14 cellular contexts compared by ENCODE assay signal in genomic region chr10:67815571-67816059, GRCh38. TPM values are rescaled to one million over a fixed set of nuclear protein-coding genes. Genes with fewer than 3 reads are reported as not detected.
A peak's percentile ranks its signal among the peaks of the same experiment; 100 is the strongest.
DNase-seq lines count a peak whose midpoint lies in the region; ATAC-seq and TF ChIP-seq lines count a peak whose summit lies in the region.
"Had no signal": no experiment of that assay in that cellular context is flagged by ENCODE, and none has a peak within 500 bp of the region (broad histone marks: within the 10 kb centered on the region; RNA-seq: fewer than 3 reads in every experiment).

No MANE protein-coding gene starts in this region.

- intact Hi-C loops in CD14-positive monocyte (cut with micrococcal nuclease) = no loop called here

- peaks cover 0 to 2% (median 2%) of the 10 kb centered on the region in 3 donors for H3K27me3 Mint-ChIP-seq in CD14-positive monocyte (ENCODE audit: low read depth in 3 of 3)
- H3K27me3 Mint-ChIP-seq in stimulated activated memory B cell treated with anti-CD40 and anti-IgM and Interleukin-4, amounts not matched to agents 10 μg/mL and 1 μg/mL and 100 μg/mL, for 72 hours = no peaks in the 10 kb centered on the region

- H3K27me3 ChIP-seq in foreskin keratinocyte = peaks cover 2% of the 10 kb centered on the region

- peaks cover 0 to 4% (median 0%) of the 10 kb centered on the region in 7 donors for H3K9me3 Mint-ChIP-seq in CD14-positive monocyte
- H3K9me3 Mint-ChIP-seq in stimulated activated memory B cell treated with anti-CD40 and anti-IgM and Interleukin-4, amounts not matched to agents 10 μg/mL and 1 μg/mL and 100 μg/mL, for 72 hours = no peaks in the 10 kb centered on the region
- H3K9me3 Mint-ChIP-seq: immature natural killer cell, naive B cell had no signal

- H3K4me3 Mint-ChIP-seq in CD14-positive monocyte = no peak overlapping the region
- no peak overlapping the region for H3K4me3 Mint-ChIP-seq in stimulated activated memory B cell treated with anti-CD40 and anti-IgM and Interleukin-4, amounts not matched to agents 10 μg/mL and 1 μg/mL and 100 μg/mL, for 72 hours
- H3K4me3 Mint-ChIP-seq: immature natural killer cell, naive B cell had no signal

- peaks cover 5% of the 10 kb centered on the region for H3K4me1 ChIP-seq in foreskin keratinocyte

- no peaks in the 10 kb centered on the region for H3K4me1 Mint-ChIP-seq in CD14-positive monocyte
- no peaks in the 10 kb centered on the region for H3K4me1 Mint-ChIP-seq in stimulated activated memory B cell treated with anti-CD40 and anti-IgM and Interleukin-4, amounts not matched to agents 10 μg/mL and 1 μg/mL and 100 μg/mL, for 72 hours
- H3K4me1 Mint-ChIP-seq: immature natural killer cell, naive B cell had no signal

- H3K36me3 Mint-ChIP-seq in CD14-positive monocyte = no peaks in the 10 kb centered on the region
- H3K36me3 Mint-ChIP-seq in stimulated activated memory B cell treated with anti-CD40 and anti-IgM and Interleukin-4, amounts not matched to agents 10 μg/mL and 1 μg/mL and 100 μg/mL, for 72 hours = no peaks in the 10 kb centered on the region
- H3K36me3 Mint-ChIP-seq: immature natural killer cell, naive B cell had no signal

- ATAC-seq in foreskin keratinocyte = peak; percentile 46
- no peak for ATAC-seq in stimulated activated memory B cell treated with anti-CD40 and anti-IgM and Interleukin-4, amounts not matched to agents 10 μg/mL and 1 μg/mL and 100 μg/mL, for 72 hours

- peak; percentile 94 for DNase-seq in DMS53 (lab: John Stamatoyannopoulos, UW)
- DNase-seq in LoVo (ENCODE audit: low spot score) = peak; percentile 34
- peak; percentile 4 for DNase-seq in T1000 (lab: John Stamatoyannopoulos, UW)
- DNase-seq in foreskin keratinocyte = peak in 1 of 2 donors; percentile 56
- no peak for DNase-seq in NCI-H2227 treated with DMSO at 0.1 percent for 48 hours (lab: John Stamatoyannopoulos, UW)
- no peak for DNase-seq in SK-N-DZ (ENCODE audit: low spot score)
- no peak for DNase-seq in CD14-positive monocyte (ENCODE audit: low spot score)
- DNase-seq: activated CD4-positive, alpha-beta T cell treated with anti-CD3 and anti-CD28 coated beads, Interleukin-2, amount 50 U/mL, for 4 hours; amygdala; immature natural killer cell; naive B cell; NCI-H2081 treated with DMSO at 0.1 percent for 48 hours; SIG-M5 had no signal

- H3K27ac Mint-ChIP-seq in CD14-positive monocyte = no peak overlapping the region
- no peak overlapping the region for H3K27ac Mint-ChIP-seq in stimulated activated memory B cell treated with anti-CD40 and anti-IgM and Interleukin-4, amounts not matched to agents 10 μg/mL and 1 μg/mL and 100 μg/mL, for 72 hours
- H3K27ac Mint-ChIP-seq: immature natural killer cell, naive B cell had no signal

- TF ChIP-seq CTCF in foreskin keratinocyte (conservative IDR thresholded peaks at IDR 0.05) (no peak), CD14-positive monocyte (IDR thresholded peaks at IDR 0.05) (no peak)

- no peak overlapping the region for H3K27ac ChIP-seq in foreskin keratinocyte

RNA-seq across cellular contexts. Expression of gene DNAJC12, which starts 22.4 kb away (rescaled TPM):
- 0.21 and 0.41 TPM in 2 replicates for total RNA-seq in foreskin keratinocyte
- 0.20 and 0.27 TPM in 2 replicates for polyA plus RNA-seq in foreskin keratinocyte
- polyA plus RNA-seq in SK-N-DZ (2014; cell fraction: cytosol; rRNA removed) = 57.7 and 68.6 TPM in 2 replicates
- 45.8 and 47.0 TPM in 2 replicates for polyA plus RNA-seq in SK-N-DZ (2014; cell fraction: nucleus; rRNA removed)
- polyA plus RNA-seq in CD14-positive monocyte = not detected

Comparison
In these comparisons a context has a peak if more than half of its experiments do, and no peak if none do; other contexts are left out.
1. DNase-seq: peak in DMS53 (single experiment), LoVo (single experiment) and T1000 (single experiment); none in NCI-H2227 treated with DMSO at 0.1 percent for 48 hours (single experiment), SK-N-DZ (single experiment) and CD14-positive monocyte (single experiment).